12 cellular contexts compared by ENCODE assay signal in genomic region chr18:79798999-79799370, GRCh38. TPM values are rescaled to one million over a fixed set of nuclear protein-coding genes. Genes with fewer than 3 reads are reported as not detected.
DNase-seq lines count a peak whose midpoint lies in the region; ATAC-seq and TF ChIP-seq lines count a peak whose summit lies in the region.
"Had no signal": no experiment of that assay in that cellular context is flagged by ENCODE, and none has a peak within 500 bp of the region (broad histone marks: within the 10 kb centered on the region; RNA-seq: fewer than 3 reads in every experiment).

No MANE protein-coding gene starts in this region.

- H3K9me3 ChIP-seq in WERI-Rb-1 (ENCODE audit: severe bottlenecking), result no peaks in the 10 kb centered on the region
- H3K9me3 ChIP-seq in iPS-18a (ENCODE audit: control insufficient read depth, low read depth, low read length), result no peaks in the 10 kb centered on the region
- H3K9me3 ChIP-seq in SJCRH30 (replicated peaks), result no peaks in the 10 kb centered on the region

- no peaks in the 10 kb centered on the region for H3K9me3 Mint-ChIP-seq in GM23338

- H3K27me3 Mint-ChIP-seq in GM23338 (ENCODE audit: insufficient read depth, low read depth, poor library complexity), result peaks cover 39% of the 10 kb centered on the region

- no peak for TF ChIP-seq CTCF in GM23338 (conservative IDR thresholded peaks at IDR 0.05; ENCODE audit: low read depth in 2 of 2)
- TF ChIP-seq CTCF in WERI-Rb-1 (IDR thresholded peaks at IDR 0.05; ENCODE audit: low read depth, low read length), result no peak

- no peaks in the 10 kb centered on the region for H3F3A ChIP-seq in GM23338 (replicated peaks; ENCODE audit: low read depth)

- H3K4me1 ChIP-seq in GM23338 (ENCODE audit: insufficient read depth) (peaks cover 10% of the 10 kb centered on the region; the same call in 1 of the 2 replicates), iPS-18a (ENCODE audit: control insufficient read depth, low read depth, low read length) (no peaks in the 10 kb centered on the region), rectal smooth muscle tissue (ENCODE audit: control insufficient read depth, insufficient read depth, low read length) (no peaks in the 10 kb centered on the region), SJCRH30 (no peaks in the 10 kb centered on the region)

- no peaks in the 10 kb centered on the region for H3K36me3 ChIP-seq in GM23338 (ENCODE audit: insufficient read depth)
- H3K36me3 ChIP-seq in WERI-Rb-1, result no peaks in the 10 kb centered on the region
- H3K36me3 ChIP-seq in iPS-18a (ENCODE audit: control insufficient read depth, low read depth, low read length), result no peaks in the 10 kb centered on the region
- H3K36me3 ChIP-seq in rectal smooth muscle tissue (ENCODE audit: control insufficient read depth, insufficient read depth, low read length), result no peaks in the 10 kb centered on the region
- H3K36me3 ChIP-seq in SJCRH30, result no peaks in the 10 kb centered on the region

- H3K4me3 ChIP-seq in GM23338 (peak overlapping the region; percentile 72), WERI-Rb-1 (ENCODE audit: low read depth, low read length) (peak overlapping the region; percentile 70), iPS-18a (ENCODE audit: low read length) (peak overlapping the region; percentile 57), rectal smooth muscle tissue (ENCODE audit: low read length) (peak overlapping the region; percentile 32), SJCRH30 (no peak overlapping the region)

- H3K27me3 ChIP-seq in GM23338 (ENCODE audit: insufficient read depth), result peaks cover 45% of the 10 kb centered on the region
- H3K27me3 ChIP-seq in WERI-Rb-1 (ENCODE audit: insufficient read depth, low read depth, severe bottlenecking), result peaks cover 3% of the 10 kb centered on the region
- H3K27me3 ChIP-seq in iPS-18a (ENCODE audit: control insufficient read depth, insufficient read depth, low read length), result peaks cover 49% of the 10 kb centered on the region
- peaks cover 22% of the 10 kb centered on the region for H3K27me3 ChIP-seq in rectal smooth muscle tissue (ENCODE audit: control insufficient read depth, insufficient read depth, low read length)
- no peaks in the 10 kb centered on the region for H3K27me3 ChIP-seq in SJCRH30

- H3K9ac ChIP-seq in iPS-18a (ENCODE audit: low read length), result no peak overlapping the region
- no peak overlapping the region for H3K9ac ChIP-seq in rectal smooth muscle tissue (ENCODE audit: low read length)

- 0 out of 2 replicates have a peak, but pooled peaks cover 3% of the 10 kb centered on the region for H4K20me1 ChIP-seq in GM23338 (replicated peaks; ENCODE audit: insufficient read depth)

- H3K36me3 Mint-ChIP-seq in GM23338 (ENCODE audit: low read depth), result no peaks in the 10 kb centered on the region; the same call in 2 of the 3 replicates

- H3K4me1 Mint-ChIP-seq in GM23338, result peaks cover 10% of the 10 kb centered on the region

- DNase-seq in GM23338 (ENCODE audit: low spot score), result peak; percentile 65
- peak; percentile 75 for DNase-seq in WERI-Rb-1
- DNase-seq in NCI-H446 (lab: John Stamatoyannopoulos, UW), result no peak
- no peak for DNase-seq in LoVo (ENCODE audit: low spot score)
- DNase-seq in stimulated activated CD4-positive, alpha-beta T cell treated with anti-CD3 and anti-CD28 coated beads, Interleukin-4, amount 100 ng/mL, for 24 hours, result no peak
- DNase-seq in SJCRH30, result no peak
- DNase-seq: activated CD4-positive, CD25-positive, alpha-beta regulatory T cell; activated naive CD4-positive, alpha-beta T cell treated with anti-CD3 and anti-CD28 coated beads, Interleukin-2, amount 50 U/mL, for 16 hours; NCI-H1436 had no signal

- ATAC-seq in GM23338, result peak; percentile 39

- H3K9me2 ChIP-seq in GM23338 (ENCODE audit: insufficient read depth), result no peaks in the 10 kb centered on the region

- peak overlapping the region; percentile 94 for H2AFZ ChIP-seq in GM23338

- no peak overlapping the region for H3K27ac Mint-ChIP-seq in GM23338

- H3K4me3 Mint-ChIP-seq in GM23338, result peak overlapping the region; percentile 69

- H3K27ac ChIP-seq in GM23338 (ENCODE audit: low read depth) (no peak overlapping the region), WERI-Rb-1 (peak overlapping the region; percentile 16; the same call in 1 of the 2 replicates), iPS-18a (ENCODE audit: low read length) (no peak overlapping the region), rectal smooth muscle tissue (ENCODE audit: low read depth, low read length) (no peak overlapping the region), SJCRH30 (no peak overlapping the region)

- H3K79me2 ChIP-seq in GM23338 (replicated peaks; ENCODE audit: insufficient read depth), result no peaks in the 10 kb centered on the region

- H3K4me2 ChIP-seq in GM23338, result peak overlapping the region; percentile 88

TF ChIP-seq in GM23338, 12 proteins besides CTCF, POLR2A, EP300 and RAD21 (continues in another document):
- TF ChIP-seq CREB1 (CRISPR knock-in tag; IDR thresholded peaks at IDR 0.05; ENCODE audit: low read depth), result no peak
- no peak for TF ChIP-seq REST (IDR thresholded peaks at IDR 0.05; ENCODE audit: unreplicated experiment)
- no peak for TF ChIP-seq ETS1 (IDR thresholded peaks at IDR 0.05)

RNA-seq across cellular contexts. Expression of gene KCNG2, which starts 1.2 kb away (rescaled TPM):
- 0.52 TPM in 1 of 2 replicates, not detected in the other for total RNA-seq in GM23338 (2014; rRNA removed; shearing (Covaris generic))
- polyA plus RNA-seq in GM23338 (2016; fragmentation: Nextera tagmentation; extraction: Ambion mirVana), result 0.13 TPM in 1 of 2 replicates, not detected in the other
- not detected in 2 replicates for total RNA-seq in SJCRH30 (2014; rRNA removed; shearing (Covaris generic))
- total RNA-seq: epithelial cell of proximal tubule had no signal

Comparison
In these comparisons a context has a peak if more than half of its experiments do, and no peak if none do; other contexts are left out.
1. DNase-seq: peak in GM23338 (single experiment) and WERI-Rb-1 (single experiment); none in NCI-H446 (0 of 2), LoVo (single experiment), stimulated activated CD4-positive, alpha-beta T cell treated with anti-CD3 and anti-CD28 coated beads, Interleukin-4, amount 100 ng/mL, for 24 hours (single experiment) and SJCRH30 (0 of 2).